8 cellular contexts compared by ENCODE assay signal in the genomic region with DNA sequence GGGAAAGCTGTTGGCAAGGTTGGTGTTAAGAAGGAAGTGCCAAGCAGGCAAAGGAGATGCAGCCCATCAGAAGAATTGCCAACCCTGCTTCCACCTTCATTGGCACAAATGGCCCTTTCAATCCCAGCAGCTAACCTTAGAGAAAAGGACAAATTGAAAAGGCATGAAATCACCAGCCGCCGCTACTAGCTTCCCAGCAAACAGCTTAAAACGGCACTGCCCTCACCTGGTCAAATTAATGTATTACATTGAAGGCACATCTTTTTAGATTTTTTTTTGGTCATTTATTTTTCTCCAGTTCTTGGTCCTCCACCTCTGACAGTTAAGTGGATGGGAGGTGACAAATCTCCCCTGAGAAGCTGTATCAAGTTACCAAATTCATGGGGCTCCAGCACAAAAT. TPM values are rescaled to one million over a fixed set of nuclear protein-coding genes. Genes with fewer than 3 reads are reported as not detected.
DNase-seq lines count a peak whose midpoint lies in the region; ATAC-seq, FAIRE-seq and TF ChIP-seq lines count a peak whose summit lies in the region.

No MANE protein-coding gene starts in this region.

- H4K8ac ChIP-seq in H1 (ENCODE audit: extremely low read depth, insufficient read depth, low read length), result no peak overlapping the region
- H4K8ac ChIP-seq in neuronal stem cell (ENCODE audit: low read depth, low read length), result no peak overlapping the region

- TF ChIP-seq CTCF in HFFc6 (IDR thresholded peaks at IDR 0.05) (peak; percentile 74), H1 (IDR thresholded peaks at IDR 0.05; ENCODE audit: control extremely low read depth in 1 of 3, insufficient read depth in 1 of 3, low read depth in 1 of 3, low read length in 3 of 3) (peak in 2 of 3 experiments; percentile 50 to 62; a peak in 3 of 4 replicates)

- H3K27ac Mint-ChIP-seq in HFFc6, result no peak overlapping the region

- H3K4ac ChIP-seq in H1 (replicated peaks; ENCODE audit: insufficient read length, low read depth, low read length), result no peak overlapping the region
- H3K4ac ChIP-seq in neuronal stem cell (ENCODE audit: low read length), result no peak overlapping the region

- H2BK120ac ChIP-seq in H1 (replicated peaks; ENCODE audit: low read depth, low read length) (no peak overlapping the region), neuronal stem cell (ENCODE audit: low read depth, low read length) (no peak overlapping the region)

- no peaks in the 10 kb centered on the region for H3K79me2 ChIP-seq in H1 (ENCODE audit: control insufficient read depth in 1 of 2, insufficient read depth in 2 of 2, low read length in 2 of 2)

- no peak for TF ChIP-seq EP300 in H1 (IDR thresholded peaks at IDR 0.05; ENCODE audit: borderline replicate concordance in 1 of 2, low read depth in 2 of 2, low read length in 2 of 2)

- H2AK5ac ChIP-seq in H1 (ENCODE audit: low read depth, low read length), result no peak overlapping the region
- H2AK5ac ChIP-seq in neuronal stem cell (ENCODE audit: low read depth, low read length), result no peak overlapping the region

- H4K91ac ChIP-seq in H1 (replicated peaks; ENCODE audit: insufficient read length, low read length), result no peak overlapping the region
- no peak overlapping the region for H4K91ac ChIP-seq in neuronal stem cell (ENCODE audit: low read depth, low read length, poor library complexity)

- H3K36me3 Mint-ChIP-seq in HFFc6 (ENCODE audit: low read depth), result no peaks in the 10 kb centered on the region

- H2BK20ac ChIP-seq in H1 (ENCODE audit: low read length), result no peak overlapping the region

- H3K9me3 Mint-ChIP-seq in HFFc6, result no peaks in the 10 kb centered on the region

- H3K27me3 ChIP-seq in H1 (replicated peaks in 1 of 4; ENCODE audit: control insufficient read depth in 3 of 4, extremely low read depth in 1 of 4, insufficient read depth in 3 of 4, low read length in 3 of 4) (no peaks in the 10 kb centered on the region), neuronal stem cell (ENCODE audit: control insufficient read depth in 3 of 3, insufficient read depth in 3 of 3, low read depth in 1 of 3, low read length in 3 of 3) (peaks cover 0 to 3% (median 0%) of the 10 kb centered on the region in 3 experiments)

- no peak overlapping the region for H3K56ac ChIP-seq in H1 (replicated peaks; ENCODE audit: insufficient read length, low read depth, low read length)

- H3K9me3 ChIP-seq in H1 (ENCODE audit: insufficient read depth in 2 of 2, low read depth in 1 of 2, low read length in 1 of 2), result no peaks in the 10 kb centered on the region
- H3K9me3 ChIP-seq in neuronal stem cell (replicated peaks in 1 of 2; ENCODE audit: control insufficient read depth in 2 of 2, insufficient read depth in 1 of 2, low read depth in 1 of 2, low read length in 2 of 2), result no peaks in the 10 kb centered on the region

- no peak for ATAC-seq in GM19035 (IDR thresholded peaks at IDR 0.05; ENCODE audit: unreplicated experiment)

- no peaks in the 10 kb centered on the region for H3K23me2 ChIP-seq in H1 (ENCODE audit: low read depth, low read length)

- CTCF ChIA-PET in H1 (lab: Charles Lee; ENCODE audit: partially characterized antibody), result interaction anchor here (0.7 to 1.6 kb wide), 5 partner anchors 9 to 189 kb away, joined by 3 to 6 read pairs (median 4); no protein-coding TSS in a partner anchor

- peaks cover 22% of the 10 kb centered on the region for H3K27me3 Mint-ChIP-seq in HFFc6 (ENCODE audit: insufficient read depth)

- peak; percentile 75 for TF ChIP-seq RAD21 in H1 (IDR thresholded peaks at IDR 0.05 in 1 of 2, conservative IDR thresholded peaks at IDR 0.05 in 1 of 2; ENCODE audit: low read depth in 2 of 2, low read length in 2 of 2)

- FAIRE-seq in H1 (lab: Jason Lieb, UNC), result peak; percentile 82

- H3K4me1 ChIP-seq in H1 (replicated peaks in 1 of 4; ENCODE audit: control insufficient read depth in 3 of 4, insufficient read depth in 4 of 4, low read length in 3 of 4), result no peaks in the 10 kb centered on the region
- no peaks in the 10 kb centered on the region for H3K4me1 ChIP-seq in neuronal stem cell (ENCODE audit: control insufficient read depth in 2 of 2, insufficient read depth in 1 of 2, low read depth in 1 of 2, low read length in 2 of 2)

- no peak overlapping the region for H2AFZ ChIP-seq in H1 (ENCODE audit: low read length)
- H2AFZ ChIP-seq in neuronal stem cell (ENCODE audit: low read length), result peak overlapping the region; percentile 63

- POLR2A ChIA-PET in H1 (lab: Charles Lee; ENCODE audit: partially characterized antibody), result no interaction called here

- DNase-seq in DMS153 treated with DMSO at 0.1 percent for 48 hours (lab: John Stamatoyannopoulos, UW; ENCODE audit: unreplicated experiment) (peak; percentile 0), DMS153 (lab: John Stamatoyannopoulos, UW) (no peak), HFFc6 (peak; percentile 17), SK-N-DZ (ENCODE audit: low spot score) (peak; percentile 39), H1 (ENCODE audit: low read depth in 1 of 2, low spot score in 2 of 2) (no peak), neuronal stem cell (ENCODE audit: low spot score) (peak; percentile 4), GM19238 (ENCODE audit: insufficient read length, low spot score) (no peak)

- no peak overlapping the region for H3K4me2 ChIP-seq in H1 (ENCODE audit: insufficient read depth in 1 of 2, low read depth in 2 of 2, low read length in 2 of 2)
- no peak overlapping the region for H3K4me2 ChIP-seq in neuronal stem cell (ENCODE audit: insufficient read depth, low read length, poor library complexity, severe bottlenecking)

- H3K4me1 Mint-ChIP-seq in HFFc6 (ENCODE audit: low read depth), result peaks cover 5% of the 10 kb centered on the region; the same call in 1 of the 2 replicates

- no peak overlapping the region for H3K4me3 Mint-ChIP-seq in HFFc6

- H2BK5ac ChIP-seq in H1 (ENCODE audit: low read depth, low read length) (no peak overlapping the region), neuronal stem cell (ENCODE audit: low read length) (no peak overlapping the region)

- H3K27ac ChIP-seq in H1 (ENCODE audit: low read depth, low read length) (no peak overlapping the region), neuronal stem cell (replicated peaks; ENCODE audit: low read length) (no peak overlapping the region)

- no peak overlapping the region for H3K14ac ChIP-seq in H1 (ENCODE audit: insufficient read length)
- no peak overlapping the region for H3K14ac ChIP-seq in neuronal stem cell (ENCODE audit: low read length)

- H2BK12ac ChIP-seq in H1 (ENCODE audit: low read depth, low read length), result no peak overlapping the region
- H2BK12ac ChIP-seq in neuronal stem cell (ENCODE audit: low read length), result no peak overlapping the region

- H3K9ac ChIP-seq in H1 (replicated peaks in 1 of 4; ENCODE audit: extremely low read depth in 1 of 4, low read depth in 3 of 4, low read length in 3 of 4), result no peak overlapping the region
- no peak overlapping the region for H3K9ac ChIP-seq in neuronal stem cell (ENCODE audit: low read depth, low read length, poor library complexity)

- H3K79me1 ChIP-seq in H1 (ENCODE audit: low read depth, low read length) (no peaks in the 10 kb centered on the region), neuronal stem cell (ENCODE audit: low read depth, low read length) (no peaks in the 10 kb centered on the region)

- no peaks in the 10 kb centered on the region for H4K20me1 ChIP-seq in H1 (replicated peaks in 1 of 2; ENCODE audit: control insufficient read depth in 1 of 2, insufficient read depth in 2 of 2, low read length in 2 of 2)

- H3K23ac ChIP-seq in H1 (ENCODE audit: insufficient read length) (no peak overlapping the region), neuronal stem cell (ENCODE audit: low read depth, low read length, poor library complexity) (no peak overlapping the region)

- no peaks in the 10 kb centered on the region for H3K36me3 ChIP-seq in H1 (ENCODE audit: control insufficient read depth in 2 of 4, insufficient read depth in 4 of 4, low read length in 3 of 4)
- H3K36me3 ChIP-seq in neuronal stem cell (replicated peaks in 1 of 2; ENCODE audit: control insufficient read depth in 2 of 2, insufficient read depth in 2 of 2, low read length in 2 of 2), result no peaks in the 10 kb centered on the region

- no peak overlapping the region for H3K4me3 ChIP-seq in H1 (ENCODE audit: extremely low read depth in 1 of 4, insufficient read depth in 2 of 4, low read depth in 3 of 4, low read length in 4 of 4)
- H3K4me3 ChIP-seq in neuronal stem cell (ENCODE audit: low read length in 2 of 2), result no peak overlapping the region

- no peak for TF ChIP-seq POLR2A in H1 (IDR thresholded peaks at IDR 0.05; ENCODE audit: control extremely low read depth in 1 of 2, low read depth in 2 of 2, low read length in 2 of 2)

- no peak overlapping the region for H4K5ac ChIP-seq in H1 (ENCODE audit: insufficient read length, low read depth, low read length)

- no peak overlapping the region for H2BK15ac ChIP-seq in H1 (ENCODE audit: low read length)
- H2BK15ac ChIP-seq in neuronal stem cell (ENCODE audit: low read length), result no peak overlapping the region

- WGBS in H1 (ENCODE audit: extremely low coverage in 1 of 2, insufficient coverage in 1 of 2, insufficient read length in 1 of 2, insufficient replicate concordance in 2 of 2, low coverage in 1 of 2, low lambda C conversion rate in 2 of 2, missing lambda C conversion rate in 1 of 2), 2 experiments, result 0% methylated on average over 3 of the region's 3 CpGs; no CpG with 5 or more reads in 1 of the 2 experiments
- WGBS in neuronal stem cell (ENCODE audit: extremely low coverage in 2 of 2, insufficient read length in 2 of 2, insufficient replicate concordance in 1 of 2), 2 donors, result no CpG with 5 or more reads among the region's 3 CpGs

- H3K18ac ChIP-seq in H1 (ENCODE audit: extremely low read depth, low read length) (no peak overlapping the region), neuronal stem cell (ENCODE audit: low read length) (no peak overlapping the region)

TF ChIP-seq in H1, 55 proteins besides CTCF, POLR2A, EP300 and RAD21 (continues in another document):
- TF ChIP-seq HDAC2 (IDR thresholded peaks at IDR 0.05; ENCODE audit: borderline replicate concordance in 1 of 2, low read depth in 2 of 2, low read length in 2 of 2) (no peak), BACH1 (IDR thresholded peaks at IDR 0.05; ENCODE audit: low read length) (no peak)

RNA-seq across cellular contexts. Expression of a gene that starts 51.0 kb away (rescaled TPM):
- total RNA-seq in HFFc6 (2021; fragmentation: NEBNext Ultra II Directional; extraction: Animal tissue kit (Norgen Biotek cat#: 25700)), result 1 to 10 TPM in 1 of 6 experiments, under 1 TPM in 5; 0.28 to 1.1 (median 0.52) TPM
- 3.6 and 3.9 TPM in 2 replicates for polyA plus RNA-seq in SK-N-DZ (2014; cell fraction: cytosol; rRNA removed)
- polyA plus RNA-seq in SK-N-DZ (2014; cell fraction: nucleus; rRNA removed), result 2.7 and 5.8 TPM in 2 replicates
- total RNA-seq in H1 (2021; fragmentation: NEBNext Ultra II Directional; extraction: Animal tissue kit (Norgen Biotek cat#: 25700)), result 6.8 and 7.2 TPM in 2 replicates
- polyA plus RNA-seq in H1 (2011; rRNA removed), result 3.7 and 4.0 TPM in 2 replicates
- 2.6 TPM for polyA plus RNA-seq in H1 (2011; cell fraction: cytosol; rRNA removed)
- 8.2 TPM for polyA plus RNA-seq in H1 (2011; cell fraction: nucleus; rRNA removed)
- 2.7 to 3.6 TPM (median 3.0 TPM) in 4 replicates for polyA plus RNA-seq in H1 (2012, experiment 1 of 2)
- polyA plus RNA-seq in H1 (2012, experiment 2 of 2), result 0.49 TPM
- 3.6 TPM for polyA plus RNA-seq in H1 (2013, experiment 1 of 2)
- 3.1 TPM for polyA plus RNA-seq in H1 (2013, experiment 2 of 2)
- 14.8 and 15.6 TPM in 2 replicates for polyA minus RNA-seq in H1 (2011; rRNA and poly(A)+ RNA removed)
- polyA minus RNA-seq in H1 (2011; cell fraction: cytosol; rRNA and poly(A)+ RNA removed), result 5.2 TPM
- 16.6 TPM for polyA minus RNA-seq in H1 (2011; cell fraction: nucleus; rRNA and poly(A)+ RNA removed)
- 4.1 TPM for polyA plus RNA-seq in neuronal stem cell (2013, experiment 1 of 2)
- 4.4 TPM for polyA plus RNA-seq in neuronal stem cell (2013, experiment 2 of 2)

Comparison
In these comparisons a context has a peak if more than half of its experiments do, and no peak if none do; other contexts are left out.
1. DNase-seq: peak in DMS153 treated with DMSO at 0.1 percent for 48 hours (single experiment), HFFc6 (single experiment), SK-N-DZ (single experiment) and neuronal stem cell (single experiment); none in DMS153 (single experiment), H1 (0 of 2) and GM19238 (single experiment).